ENCODE assay signal across 11 cellular contexts in the genomic region with DNA sequence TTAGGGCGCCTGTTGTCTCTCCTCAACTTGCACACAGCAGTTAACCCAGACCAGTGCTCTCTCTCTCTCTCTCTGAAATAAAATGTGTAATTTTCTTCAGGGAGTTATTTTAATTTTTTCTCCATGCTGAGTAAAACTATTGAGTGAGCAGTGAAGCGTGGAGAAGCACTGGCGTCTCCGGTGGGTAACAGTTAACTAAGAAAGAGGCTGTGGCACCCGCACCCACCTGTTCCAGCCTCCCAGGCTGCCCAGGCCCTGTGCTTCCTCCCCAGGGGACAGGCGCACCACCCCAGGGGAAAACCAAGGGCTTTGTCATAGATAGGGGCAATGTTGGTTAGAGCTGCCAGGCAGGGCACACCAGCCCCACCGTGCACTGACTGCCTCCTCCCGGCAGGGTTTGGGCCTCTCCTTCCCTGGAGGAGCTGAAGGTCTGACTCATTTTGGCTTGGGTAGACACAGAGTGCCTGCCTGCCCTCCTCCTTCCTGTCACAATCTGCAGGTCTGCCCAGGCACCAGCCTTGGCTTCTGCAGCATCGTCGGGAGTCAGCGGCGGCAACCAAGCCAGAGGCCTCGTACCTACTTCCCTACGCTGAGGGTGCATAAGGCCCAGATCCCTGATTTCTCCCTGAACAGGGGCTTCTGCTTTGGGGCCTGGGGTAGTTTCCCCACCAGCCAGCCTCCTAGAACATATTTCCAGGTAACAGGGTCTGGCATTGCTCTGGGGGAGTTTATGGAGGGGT. TPM values are rescaled to one million over a fixed set of nuclear protein-coding genes. Genes with fewer than 3 reads are reported as not detected.
DNase-seq lines count a peak whose midpoint lies in the region; ATAC-seq, FAIRE-seq and TF ChIP-seq lines count a peak whose summit lies in the region.
"Had no signal": no experiment of that assay in that cellular context is flagged by ENCODE, and none has a peak within 500 bp of the region (broad histone marks: within the 10 kb centered on the region; RNA-seq: fewer than 3 reads in every experiment).

No MANE protein-coding gene starts in this region.

- peaks cover 19% of the 10 kb centered on the region for H3F3A ChIP-seq in Loucy (ENCODE audit: low read depth)

- TF ChIP-seq CTCF in Loucy (conservative IDR thresholded peaks at IDR 0.05; ENCODE audit: low read length) (peak; percentile 56), GM12878 (IDR thresholded peaks at IDR 0.05 in 2 of 3, conservative IDR thresholded peaks at IDR 0.05 in 1 of 3; ENCODE audit: control insufficient read depth in 2 of 3, extremely low read depth in 1 of 3, insufficient read depth in 1 of 3, low read depth in 3 of 3, low read length in 3 of 3) (0 out of 6 replicates have a peak, but pooled peaks of 1 of the 3 experiments have one; percentile 3), lower leg skin (IDR thresholded peaks at IDR 0.05) (no peak)

- H3K9me3 ChIP-seq in Loucy (ENCODE audit: insufficient read depth, low read depth, low read length) (no peaks in the 10 kb centered on the region), GM12878 (replicated peaks; ENCODE audit: control insufficient read depth, insufficient read depth, low read length) (no peaks in the 10 kb centered on the region; the same call in 2 of the 3 replicates), skeletal muscle satellite cell (replicated peaks; ENCODE audit: low read length) (no peaks in the 10 kb centered on the region)
- H3K9me3 ChIP-seq in effector memory CD4-positive, alpha-beta T cell (ENCODE audit: control insufficient read depth, low read length): peaks cover 12% of the 10 kb centered on the region
- H3K9me3 ChIP-seq: thyroid gland had no signal

- SMC1A ChIA-PET in GM12878 (lab: Charles Lee; ENCODE audit: uncharacterized antibody, unreplicated experiment): interaction anchor here (5.5 kb wide), 1 partner anchor 154 kb away, joined by 126 read pairs; the partner anchor contains the start of gene SMUG1

- peaks cover 3% of the 10 kb centered on the region; the same call in 1 of the 2 replicates for H3K36me3 ChIP-seq in Loucy (ENCODE audit: insufficient read depth, low read length)
- H3K36me3 ChIP-seq in GM12878 (ENCODE audit: control insufficient read depth in 2 of 2, insufficient read depth in 2 of 2, low read length in 1 of 2): no peaks in the 10 kb centered on the region
- H3K36me3 ChIP-seq in skeletal muscle satellite cell (ENCODE audit: insufficient read depth, low read length): peaks cover 7% of the 10 kb centered on the region
- H3K36me3 ChIP-seq in effector memory CD4-positive, alpha-beta T cell (ENCODE audit: control insufficient read depth, insufficient read depth, low read length): no peaks in the 10 kb centered on the region
- H3K36me3 ChIP-seq: thyroid gland had no signal

- POLR2A ChIA-PET in GM12878 (lab: Charles Lee): interaction anchor here (1.5 kb wide), 1 partner anchor 15 kb away, joined by 4 read pairs; no protein-coding TSS in a partner anchor

- peak; percentile 12 for DNase-seq in NCI-H1436 (lab: John Stamatoyannopoulos, UW)
- DNase-seq in NCI-H1436 treated with DMSO at 0.1 percent for 48 hours (lab: John Stamatoyannopoulos, UW): no peak
- DNase-seq in GM12878 (ENCODE audit: low read depth, low spot score): no peak
- no peak for DNase-seq in lower leg skin (ENCODE audit: low spot score in 2 of 2)
- DNase-seq in effector memory CD4-positive, alpha-beta T cell: no peak
- DNase-seq: activated gamma-delta T cell, thyroid gland had no signal

- H3K4me2 ChIP-seq in Loucy (ENCODE audit: low read depth, low read length, poor library complexity, severe bottlenecking): peak overlapping the region; percentile 95
- no peak overlapping the region for H3K4me2 ChIP-seq in GM12878 (ENCODE audit: control insufficient read depth, insufficient read depth)
- H3K4me2 ChIP-seq in skeletal muscle satellite cell (ENCODE audit: low read length): peak overlapping the region; percentile 2

- FAIRE-seq in GM12878 (lab: Jason Lieb, UNC): no peak

- H2AFZ ChIP-seq in Loucy (ENCODE audit: low read length): no peak overlapping the region
- H2AFZ ChIP-seq in GM12878 (ENCODE audit: control insufficient read depth, low read depth, low read length): no peak overlapping the region

- no peak for TF ChIP-seq POLR2A in GM12878 (IDR thresholded peaks at IDR 0.05; ENCODE audit: low read depth, low read length)
- TF ChIP-seq POLR2A in lower leg skin (IDR thresholded peaks at IDR 0.05): no peak

- in situ Hi-C loops in GM12878 (cut with MboI): no loop called here

- H3K79me2 ChIP-seq in Loucy (ENCODE audit: insufficient read depth, low read length): peaks cover 71% of the 10 kb centered on the region
- no peaks in the 10 kb centered on the region for H3K79me2 ChIP-seq in GM12878 (ENCODE audit: control insufficient read depth, insufficient read depth, low read length)

- RAD21 ChIA-PET in GM12878 (lab: Charles Lee; ENCODE audit: unreplicated experiment): interaction anchor here (12.6 kb wide), 1 partner anchor 154 kb away, joined by 222 read pairs; the partner anchor contains the start of gene SMUG1

- TF ChIP-seq RAD21 in GM12878 (IDR thresholded peaks at IDR 0.05; ENCODE audit: insufficient read depth, low read depth, low read length): no peak

- TF ChIP-seq EP300 in GM12878 (IDR thresholded peaks at IDR 0.05; ENCODE audit: borderline replicate concordance in 1 of 2, control insufficient read depth in 1 of 2, low read depth in 2 of 2, low read length in 2 of 2): no peak

- no peak overlapping the region for H3K27ac ChIP-seq in GM12878 (ENCODE audit: control insufficient read depth, insufficient read depth)
- no peak overlapping the region for H3K27ac ChIP-seq in effector memory CD4-positive, alpha-beta T cell (ENCODE audit: insufficient read depth, low read length, poor library complexity, severe bottlenecking)
- H3K27ac ChIP-seq: thyroid gland had no signal

- ATAC-seq in GM12878: peak; percentile 61
- ATAC-seq in HG02588 (IDR thresholded peaks at IDR 0.05; ENCODE audit: unreplicated experiment): no peak

- no TSS peak for BruUV-seq in GM12878 (replicated peaks; lab: Mats Ljungman, UMichigan)

- H4K20me1 ChIP-seq in Loucy (ENCODE audit: insufficient read depth, low read length, poor library complexity, severe bottlenecking): peaks cover 39% of the 10 kb centered on the region
- H4K20me1 ChIP-seq in GM12878 (ENCODE audit: control insufficient read depth, insufficient read depth): no peaks in the 10 kb centered on the region

- CTCF ChIA-PET in GM12878 (lab: Yijun Ruan, JAX): interaction anchor here (1.0 to 7.9 kb wide), 4 partner anchors 18 to 155 kb away, joined by 3 to 86 read pairs (median 10); partner anchors contain the start of genes HOXC4 and SMUG1

- WGBS in GM12878 (ENCODE audit: insufficient coverage, insufficient replicate concordance, low lambda C conversion rate, missing lambda C conversion rate): 29% methylated on average over 14 of the region's 14 CpGs
- 42 to 47% methylated on average over 11 to 14 of the region's 14 CpGs for WGBS in lower leg skin, 2 donors

- H3K27me3 ChIP-seq in Loucy (ENCODE audit: insufficient read depth, low read length, poor library complexity, severe bottlenecking) (no peaks in the 10 kb centered on the region), GM12878 (replicated peaks in 1 of 2; ENCODE audit: control insufficient read depth in 2 of 2, insufficient read depth in 2 of 2, low read length in 1 of 2) (peaks cover 1 to 25% of the 10 kb centered on the region in 2 experiments), skeletal muscle satellite cell (ENCODE audit: control insufficient read depth, insufficient read depth, low read length) (no peaks in the 10 kb centered on the region)
- H3K27me3 ChIP-seq in effector memory CD4-positive, alpha-beta T cell (replicated peaks; ENCODE audit: control insufficient read depth, insufficient read depth, low read length, poor library complexity, severe bottlenecking): peaks cover 64% of the 10 kb centered on the region

- peaks cover 80% of the 10 kb centered on the region for H3K4me1 ChIP-seq in Loucy (ENCODE audit: insufficient read depth, low read length, poor library complexity, severe bottlenecking)
- H3K4me1 ChIP-seq in GM12878 (ENCODE audit: control insufficient read depth, insufficient read depth, low read length): peaks cover 9% of the 10 kb centered on the region; the same call in 1 of the 2 replicates
- H3K4me1 ChIP-seq in skeletal muscle satellite cell (ENCODE audit: control insufficient read depth, insufficient read depth, low read length): peaks cover 28% of the 10 kb centered on the region
- H3K4me1 ChIP-seq in effector memory CD4-positive, alpha-beta T cell (ENCODE audit: control insufficient read depth, insufficient read depth, low read length, poor library complexity, severe bottlenecking): peaks cover 10% of the 10 kb centered on the region

- H3K9me2 ChIP-seq in Loucy (replicated peaks; ENCODE audit: low read depth, low read length): no peaks in the 10 kb centered on the region

- intact Hi-C loops in GM12878 (cut with micrococcal nuclease; ENCODE audit: unreplicated experiment): no loop called here
- intact Hi-C loops in lower leg skin (cut with DNase I; ENCODE audit: low total_unique reads): no loop called here

- peak overlapping the region; percentile 85 for H3K9ac ChIP-seq in Loucy (ENCODE audit: low read depth, low read length, poor library complexity, severe bottlenecking)
- H3K9ac ChIP-seq in GM12878 (ENCODE audit: control insufficient read depth, insufficient read depth, low read length): no peak overlapping the region
- no peak overlapping the region for H3K9ac ChIP-seq in skeletal muscle satellite cell (ENCODE audit: low read depth, low read length)

- peak overlapping the region; percentile 73 for H3K4me3 ChIP-seq in Loucy (ENCODE audit: low read length, poor library complexity, severe bottlenecking)
- H3K4me3 ChIP-seq in GM12878: no peak overlapping the region
- H3K4me3 ChIP-seq in skeletal muscle satellite cell (ENCODE audit: low read length): no peak overlapping the region
- no peak overlapping the region for H3K4me3 ChIP-seq in lower leg skin (ENCODE audit: low read depth, poor library complexity, severe bottlenecking)
- no peak overlapping the region for H3K4me3 ChIP-seq in effector memory CD4-positive, alpha-beta T cell (ENCODE audit: insufficient read depth, low read depth, low read length, poor library complexity, severe bottlenecking)
- H3K4me3 ChIP-seq: thyroid gland had no signal

RNA-seq across cellular contexts. Expression of gene HOXC5, which starts 3.9 kb away (rescaled TPM):
- total RNA-seq in GM12878 (2013; cell fraction: nucleolus; rRNA removed): not detected in 2 replicates
- total RNA-seq in GM12878 (2014; rRNA removed) (not detected in 2 replicates), GM12878 (2014; rRNA removed; fragmentation: Illumina TruSeq; extraction: Trizol) (not detected in 2 replicates), GM12878 (2021) (not detected in 2 replicates), lower leg skin (1 to 10 TPM in 1 of 4 donors, under 1 TPM in 2, not detected in 1; 0.58 to 2.2 (median 0.97) TPM)
- polyA plus RNA-seq in GM12878 (2011; ENCODE audit: low read depth): not detected
- polyA plus RNA-seq in GM12878 (2011; rRNA removed) (0.11 TPM in 1 of 2 replicates, not detected in the other), GM12878 (2014; fragmentation: Illumina TruSeq; extraction: Trizol) (not detected in 2 replicates), GM12878 (2014; fragmentation: Nextera tagmentation; extraction: Ambion mirVana) (not detected), GM12878 (2014; rRNA removed) (not detected in 2 replicates), GM12878 (2016; fragmentation: Nextera tagmentation; extraction: Ambion mirVana) (not detected)
- polyA plus RNA-seq in GM12878 (2011; cell fraction: cytosol; rRNA removed): 0.25 and 0.28 TPM in 2 replicates
- 0.09 and 0.12 TPM in 2 replicates for polyA plus RNA-seq in GM12878 (2011; cell fraction: nucleus; rRNA removed)
- polyA plus RNA-seq in GM12878 (2012): not detected in 2 replicates
- polyA minus RNA-seq in GM12878 (2011; rRNA and poly(A)+ RNA removed): not detected in 2 replicates
- polyA minus RNA-seq in GM12878 (2011; cell fraction: cytosol; rRNA and poly(A)+ RNA removed): not detected in 2 replicates
- not detected in 2 replicates for polyA minus RNA-seq in GM12878 (2011; cell fraction: nucleus; rRNA and poly(A)+ RNA removed)
- 1.1 and 1.3 TPM in 2 replicates for total RNA-seq in skeletal muscle satellite cell (2012; rRNA removed)
- total RNA-seq: T-helper 1 cell treated with Interleukin-12 subunit alpha and Interleukin-12 subunit beta and Interleukin-4 antibody, amounts not matched to agents 30 ng/mL and 1 ng/mL, for 36 hours had no signal

RNA-seq across cellular contexts. Expression of gene HOXC6, which starts 8.6 kb away (rescaled TPM):
- 0.35 TPM in 1 of 2 replicates, not detected in the other for total RNA-seq in GM12878 (2013; cell fraction: nucleolus; rRNA removed)
- total RNA-seq in GM12878 (2014; rRNA removed) (not detected in 2 replicates), GM12878 (2014; rRNA removed; fragmentation: Illumina TruSeq; extraction: Trizol) (0.09 TPM in 1 of 2 replicates, not detected in the other), GM12878 (2021) (0.27 and 0.38 TPM in 2 replicates), lower leg skin (1 to 10 TPM; 2.6 to 6.3 (median 3.7) TPM)
- polyA plus RNA-seq in GM12878 (2011; ENCODE audit: low read depth): not detected
- polyA plus RNA-seq in GM12878 (2011; rRNA removed) (0.42 and 0.52 TPM in 2 replicates), GM12878 (2014; fragmentation: Illumina TruSeq; extraction: Trizol) (0.06 TPM in 1 of 2 replicates, not detected in the other), GM12878 (2014; fragmentation: Nextera tagmentation; extraction: Ambion mirVana) (under 1 TPM in 1 of 2 experiments, not detected in 1; 0.02 TPM), GM12878 (2014; rRNA removed) (0.55 TPM in 1 of 2 replicates, not detected in the other), GM12878 (2016; fragmentation: Nextera tagmentation; extraction: Ambion mirVana) (under 1 TPM in 1 of 2 experiments, not detected in 1; 0.54 TPM)
- 0.60 and 0.65 TPM in 2 replicates for polyA plus RNA-seq in GM12878 (2011; cell fraction: cytosol; rRNA removed)
- 0.57 and 0.76 TPM in 2 replicates for polyA plus RNA-seq in GM12878 (2011; cell fraction: nucleus; rRNA removed)
- 0.34 and 0.39 TPM in 2 replicates for polyA plus RNA-seq in GM12878 (2012)
- 0.31 and 0.73 TPM in 2 replicates for polyA minus RNA-seq in GM12878 (2011; rRNA and poly(A)+ RNA removed)
- 0.52 TPM in 1 of 2 replicates, not detected in the other for polyA minus RNA-seq in GM12878 (2011; cell fraction: cytosol; rRNA and poly(A)+ RNA removed)
- 0.36 and 0.48 TPM in 2 replicates for polyA minus RNA-seq in GM12878 (2011; cell fraction: nucleus; rRNA and poly(A)+ RNA removed)
- 2.5 and 4.6 TPM in 2 replicates for total RNA-seq in skeletal muscle satellite cell (2012; rRNA removed)
- total RNA-seq: T-helper 1 cell treated with Interleukin-12 subunit alpha and Interleukin-12 subunit beta and Interleukin-4 antibody, amounts not matched to agents 30 ng/mL and 1 ng/mL, for 36 hours; thyroid gland had no signal

RNA-seq across cellular contexts. Expression of gene HOXC4, which starts 16.8 kb away (rescaled TPM):
- 1.8 and 3.0 TPM in 2 replicates for total RNA-seq in GM12878 (2013; cell fraction: nucleolus; rRNA removed)
- total RNA-seq in GM12878 (2014; rRNA removed) (4.7 and 5.1 TPM in 2 replicates), GM12878 (2014; rRNA removed; fragmentation: Illumina TruSeq; extraction: Trizol) (3.6 and 3.8 TPM in 2 replicates), GM12878 (2021) (11.1 and 11.4 TPM in 2 replicates), lower leg skin (1 to 10 TPM; 1.7 to 6.1 (median 3.2) TPM)
- polyA plus RNA-seq in GM12878 (2011; ENCODE audit: low read depth): 2.1 TPM
- polyA plus RNA-seq in GM12878 (2011; rRNA removed) (4.9 and 5.2 TPM in 2 replicates), GM12878 (2014; fragmentation: Illumina TruSeq; extraction: Trizol) (5.8 and 6.3 TPM in 2 replicates), GM12878 (2014; fragmentation: Nextera tagmentation; extraction: Ambion mirVana) (1 to 10 TPM; 1.0 to 1.8 TPM), GM12878 (2014; rRNA removed) (7.7 and 10.3 TPM in 2 replicates), GM12878 (2016; fragmentation: Nextera tagmentation; extraction: Ambion mirVana) (1 to 10 TPM; 1.1 to 1.5 TPM)
- 4.6 and 4.7 TPM in 2 replicates for polyA plus RNA-seq in GM12878 (2011; cell fraction: cytosol; rRNA removed)
- polyA plus RNA-seq in GM12878 (2011; cell fraction: nucleus; rRNA removed): 10.1 and 15.5 TPM in 2 replicates
- 7.9 and 11.9 TPM in 2 replicates for polyA plus RNA-seq in GM12878 (2012)
- polyA minus RNA-seq in GM12878 (2011; rRNA and poly(A)+ RNA removed): 0.37 and 1.8 TPM in 2 replicates
- 0.94 and 1.0 TPM in 2 replicates for polyA minus RNA-seq in GM12878 (2011; cell fraction: cytosol; rRNA and poly(A)+ RNA removed)
- 1.6 and 2.5 TPM in 2 replicates for polyA minus RNA-seq in GM12878 (2011; cell fraction: nucleus; rRNA and poly(A)+ RNA removed)
- total RNA-seq in skeletal muscle satellite cell (2012; rRNA removed): 1.0 and 1.3 TPM in 2 replicates

RNA-seq across cellular contexts. Expression of gene HOXC8, which starts 28.0 kb away (rescaled TPM):
- total RNA-seq in GM12878 (2013; cell fraction: nucleolus; rRNA removed): not detected in 2 replicates
- not detected in 2 replicates for total RNA-seq in GM12878 (2014; rRNA removed)
- not detected in 2 replicates for total RNA-seq in GM12878 (2014; rRNA removed; fragmentation: Illumina TruSeq; extraction: Trizol)
- not detected in 2 replicates for total RNA-seq in GM12878 (2021)
- not detected for polyA plus RNA-seq in GM12878 (2011; ENCODE audit: low read depth)
- not detected in 2 replicates for polyA plus RNA-seq in GM12878 (2011; rRNA removed)
- polyA plus RNA-seq in GM12878 (2011; cell fraction: cytosol; rRNA removed): not detected in 2 replicates
- polyA plus RNA-seq in GM12878 (2011; cell fraction: nucleus; rRNA removed): not detected in 2 replicates
- not detected in 2 replicates for polyA plus RNA-seq in GM12878 (2012)
- polyA plus RNA-seq in GM12878 (2014; fragmentation: Illumina TruSeq; extraction: Trizol): not detected in 2 replicates
- polyA plus RNA-seq in GM12878 (2014; fragmentation: Nextera tagmentation; extraction: Ambion mirVana): not detected
- not detected in 2 replicates for polyA plus RNA-seq in GM12878 (2014; rRNA removed)
- polyA plus RNA-seq in GM12878 (2016; fragmentation: Nextera tagmentation; extraction: Ambion mirVana): not detected
- 0.10 TPM in 1 of 2 replicates, not detected in the other for polyA minus RNA-seq in GM12878 (2011; rRNA and poly(A)+ RNA removed)
- polyA minus RNA-seq in GM12878 (2011; cell fraction: cytosol; rRNA and poly(A)+ RNA removed): not detected in 2 replicates
- polyA minus RNA-seq in GM12878 (2011; cell fraction: nucleus; rRNA and poly(A)+ RNA removed): not detected in 2 replicates
- total RNA-seq in skeletal muscle satellite cell (2012; rRNA removed): 3.1 and 4.8 TPM in 2 replicates
- 1 to 10 TPM; 1.0 to 2.2 (median 1.5) TPM for total RNA-seq in lower leg skin
- total RNA-seq: T-helper 1 cell treated with Interleukin-12 subunit alpha and Interleukin-12 subunit beta and Interleukin-4 antibody, amounts not matched to agents 30 ng/mL and 1 ng/mL, for 36 hours; thyroid gland had no signal

RNA-seq across cellular contexts. Expression of gene HOXC9, which starts 36.8 kb away (rescaled TPM):
- 0.69 TPM in 1 of 2 replicates, not detected in the other for total RNA-seq in GM12878 (2013; cell fraction: nucleolus; rRNA removed)
- total RNA-seq in GM12878 (2014; rRNA removed): not detected in 2 replicates
- not detected in 2 replicates for total RNA-seq in GM12878 (2014; rRNA removed; fragmentation: Illumina TruSeq; extraction: Trizol)
- total RNA-seq in GM12878 (2021): not detected in 2 replicates
- not detected for polyA plus RNA-seq in GM12878 (2011; ENCODE audit: low read depth)
- polyA plus RNA-seq in GM12878 (2011; rRNA removed): not detected in 2 replicates
- not detected in 2 replicates for polyA plus RNA-seq in GM12878 (2011; cell fraction: cytosol; rRNA removed)
- polyA plus RNA-seq in GM12878 (2011; cell fraction: nucleus; rRNA removed): 0.09 TPM in 1 of 2 replicates, not detected in the other
- 0.07 TPM in 1 of 2 replicates, not detected in the other for polyA plus RNA-seq in GM12878 (2012)
- polyA plus RNA-seq in GM12878 (2014; fragmentation: Illumina TruSeq; extraction: Trizol): not detected in 2 replicates
- not detected for polyA plus RNA-seq in GM12878 (2014; fragmentation: Nextera tagmentation; extraction: Ambion mirVana)
- polyA plus RNA-seq in GM12878 (2014; rRNA removed): not detected in 2 replicates
- polyA plus RNA-seq in GM12878 (2016; fragmentation: Nextera tagmentation; extraction: Ambion mirVana): not detected
- polyA minus RNA-seq in GM12878 (2011; rRNA and poly(A)+ RNA removed): not detected in 2 replicates
- polyA minus RNA-seq in GM12878 (2011; cell fraction: cytosol; rRNA and poly(A)+ RNA removed): not detected in 2 replicates
- not detected in 2 replicates for polyA minus RNA-seq in GM12878 (2011; cell fraction: nucleus; rRNA and poly(A)+ RNA removed)
- total RNA-seq in skeletal muscle satellite cell (2012; rRNA removed): 4.1 and 7.6 TPM in 2 replicates
- total RNA-seq in lower leg skin: 10 to 100 TPM in 3 of 4 donors, 1 to 10 TPM in 1; 9.6 to 16.8 (median 11.7) TPM
- total RNA-seq: T-helper 1 cell treated with Interleukin-12 subunit alpha and Interleukin-12 subunit beta and Interleukin-4 antibody, amounts not matched to agents 30 ng/mL and 1 ng/mL, for 36 hours had no signal
